Comparison of ENCODE assay signal across 8 cellular contexts in the genomic region with DNA sequence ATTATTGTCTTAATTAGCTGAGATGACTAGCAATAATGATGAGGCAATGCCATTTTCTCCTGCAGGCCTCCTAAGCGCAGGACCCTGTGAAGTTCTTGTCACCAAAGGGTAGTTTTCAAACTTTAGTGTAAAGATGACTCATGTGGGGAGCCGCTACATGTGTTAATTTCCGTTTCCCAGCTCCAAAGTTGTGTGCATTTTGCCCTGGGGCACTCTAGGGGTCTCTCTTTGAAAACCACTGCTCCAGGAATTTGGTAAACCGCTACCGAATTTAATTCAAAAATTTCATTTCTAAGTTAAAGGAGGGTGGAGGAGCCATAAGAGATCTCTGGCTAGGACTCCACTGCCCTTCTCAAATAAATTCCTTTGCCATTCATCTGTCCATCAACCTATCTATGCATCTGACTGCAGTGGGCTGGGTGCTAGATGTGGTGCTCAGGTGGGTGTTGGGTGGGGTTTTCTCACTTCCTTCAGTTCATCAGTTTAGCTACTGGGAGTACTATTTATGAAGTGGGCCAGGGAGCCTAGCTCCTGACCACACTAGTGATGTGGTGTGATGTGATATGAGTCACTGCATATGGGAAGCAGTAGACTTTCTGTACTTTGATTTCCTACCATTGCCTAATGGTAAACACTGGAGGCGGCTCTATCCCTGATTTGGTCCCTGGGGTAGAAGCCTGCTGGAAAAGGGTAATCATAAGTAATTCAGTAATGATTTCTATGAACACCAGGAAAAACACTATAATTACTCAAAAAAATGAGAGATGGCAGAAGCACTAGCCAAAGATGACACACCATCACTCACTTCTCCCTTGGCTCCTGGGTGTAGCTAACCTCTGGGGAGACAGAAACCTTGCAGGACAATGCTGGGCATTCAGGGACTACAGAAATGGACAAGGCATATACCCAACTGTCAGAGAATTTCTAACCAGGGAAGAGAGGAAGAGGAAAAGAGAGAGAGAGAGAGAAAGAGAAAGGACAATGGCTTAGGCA. TPM values are rescaled to one million over a fixed set of nuclear protein-coding genes. Genes with fewer than 3 reads are reported as not detected.
DNase-seq lines count a peak whose midpoint lies in the region; ATAC-seq and TF ChIP-seq lines count a peak whose summit lies in the region.

No MANE protein-coding gene starts in this region.

- peaks cover 25% of the 10 kb centered on the region for H3K4me1 ChIP-seq in lower lobe of right lung
- H3K4me1 ChIP-seq in MM.1S (ENCODE audit: low read length) = peaks cover 8% of the 10 kb centered on the region
- peaks cover 4% of the 10 kb centered on the region for H3K4me1 ChIP-seq in effector memory CD4-positive, alpha-beta T cell (ENCODE audit: control insufficient read depth, insufficient read depth, low read length, poor library complexity, severe bottlenecking)

- H3K27me3 ChIP-seq in lower lobe of right lung (ENCODE audit: low read depth) = no peaks in the 10 kb centered on the region
- peaks cover 8% of the 10 kb centered on the region; the same call in 1 of the 2 replicates for H3K27me3 ChIP-seq in MM.1S (replicated peaks; ENCODE audit: insufficient read depth, low read length)
- peaks cover 5% of the 10 kb centered on the region for H3K27me3 ChIP-seq in effector memory CD4-positive, alpha-beta T cell (replicated peaks; ENCODE audit: control insufficient read depth, insufficient read depth, low read length, poor library complexity, severe bottlenecking)

- no peak for ATAC-seq in lower lobe of right lung

- H3K9me2 ChIP-seq in MM.1S (replicated peaks; ENCODE audit: insufficient read depth, low read length) = no peaks in the 10 kb centered on the region

- TF ChIP-seq CTCF in GM10248 (IDR thresholded peaks at IDR 0.05; ENCODE audit: control extremely low read depth, extremely low read depth, low read depth, missing control alignments) = no peak
- no peak for TF ChIP-seq CTCF in lower lobe of right lung (IDR thresholded peaks at IDR 0.05)
- TF ChIP-seq CTCF in MM.1S (IDR thresholded peaks at IDR 0.05; ENCODE audit: low read length) = no peak

- intact Hi-C loops in lower lobe of right lung (cut with DNase I) = no loop called here

- DNase-seq in GM10248 (ENCODE audit: extremely low spot score) (peak; percentile 52), GOT3 (lab: John Stamatoyannopoulos, UW) (peak; percentile 41), NOMO-1 treated with dmso at 0.1 percent for 144 hours (lab: John Stamatoyannopoulos, UW; ENCODE audit: unreplicated experiment) (peak; percentile 24), fibroblast of peridontal ligament (ENCODE audit: extremely low read depth) (peak; percentile 99), lower lobe of right lung (no peak), DMS53 treated with DMSO at 0.1 percent for 48 hours (lab: John Stamatoyannopoulos, UW; ENCODE audit: unreplicated experiment) (no peak), MM.1S (no peak)
- no peak for DNase-seq in effector memory CD4-positive, alpha-beta T cell

- H3K9me3 ChIP-seq in lower lobe of right lung (no peaks in the 10 kb centered on the region), MM.1S (replicated peaks; ENCODE audit: insufficient read depth, low read length) (no peaks in the 10 kb centered on the region)
- H3K9me3 ChIP-seq in effector memory CD4-positive, alpha-beta T cell (ENCODE audit: control insufficient read depth, low read length) = no peaks in the 10 kb centered on the region

- CTCF ChIA-PET in GM10248 (lab: Yijun Ruan, JAX) = interaction anchor here (0.6 to 1.3 kb wide), 2 partner anchors 9 to 273 kb away, joined by 3 read pairs; no protein-coding TSS in a partner anchor

- no peaks in the 10 kb centered on the region for H4K20me1 ChIP-seq in MM.1S (ENCODE audit: insufficient read depth, low read length)

- H3F3A ChIP-seq in MM.1S (ENCODE audit: insufficient read depth, low read length) = peaks cover 11% of the 10 kb centered on the region

- no peak overlapping the region for H3K9ac ChIP-seq in MM.1S (ENCODE audit: low read length)

- H3K4me2 ChIP-seq in MM.1S (ENCODE audit: low read depth, low read length) = no peak overlapping the region

- no peaks in the 10 kb centered on the region for H3K36me3 ChIP-seq in lower lobe of right lung
- H3K36me3 ChIP-seq in MM.1S (replicated peaks; ENCODE audit: insufficient read depth, low read length) = no peaks in the 10 kb centered on the region
- H3K36me3 ChIP-seq in effector memory CD4-positive, alpha-beta T cell (ENCODE audit: control insufficient read depth, insufficient read depth, low read length) = no peaks in the 10 kb centered on the region

- H3K27ac ChIP-seq in lower lobe of right lung (no peak overlapping the region), MM.1S (ENCODE audit: low read length) (no peak overlapping the region)
- H3K27ac ChIP-seq in effector memory CD4-positive, alpha-beta T cell (ENCODE audit: insufficient read depth, low read length, poor library complexity, severe bottlenecking) = no peak overlapping the region

- H3K4me3 ChIP-seq in lower lobe of right lung (no peak overlapping the region), MM.1S (ENCODE audit: low read length) (no peak overlapping the region)
- no peak overlapping the region for H3K4me3 ChIP-seq in effector memory CD4-positive, alpha-beta T cell (ENCODE audit: insufficient read depth, low read depth, low read length, poor library complexity, severe bottlenecking)

- peaks cover 3% of the 10 kb centered on the region; the same call in 1 of the 2 replicates for H3K79me2 ChIP-seq in MM.1S (ENCODE audit: low read length)

- no peak overlapping the region for H2AFZ ChIP-seq in MM.1S (ENCODE audit: low read length)

- POLR2A ChIA-PET in GM10248 (lab: Yijun Ruan, JAX) = no interaction called here

RNA-seq across cellular contexts. Expression of a gene that starts 4.0 kb away (rescaled TPM):
- 18.1 TPM for total RNA-seq in lower lobe of right lung

Comparison
In these comparisons a context has a peak if more than half of its experiments do, and no peak if none do; other contexts are left out.
1. DNase-seq: peak in GM10248 (single experiment), GOT3 (single experiment), NOMO-1 treated with dmso at 0.1 percent for 144 hours (single experiment) and fibroblast of peridontal ligament (single experiment); none in lower lobe of right lung (single experiment), DMS53 treated with DMSO at 0.1 percent for 48 hours (single experiment), MM.1S (single experiment) and effector memory CD4-positive, alpha-beta T cell (0 of 3).